In the genomic region with DNA sequence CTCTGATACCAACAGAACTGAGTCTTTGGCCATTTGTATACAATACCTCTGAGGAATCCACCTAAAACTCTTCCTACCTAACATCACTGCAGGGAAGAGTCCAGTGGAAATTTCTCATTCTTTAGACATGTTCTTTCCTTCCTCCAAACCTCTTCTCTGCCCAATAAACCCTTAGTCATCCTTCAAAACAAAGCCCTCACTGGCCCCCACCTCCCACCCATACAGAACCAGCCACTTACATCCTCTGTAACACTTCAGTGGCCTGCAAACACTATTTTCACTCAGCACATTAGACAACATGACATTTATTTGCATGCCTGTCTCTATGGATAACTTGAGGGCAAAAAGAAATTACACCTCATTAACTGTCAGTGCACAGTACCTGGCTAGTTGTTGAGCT, we compare ENCODE assay signal across 26 cellular contexts.
"Had no signal": no experiment of that assay in that cellular context is flagged by ENCODE, and none has a peak within 500 bp of the region (broad histone marks: within the 10 kb centered on the region; RNA-seq: fewer than 3 reads in every experiment).

No MANE protein-coding gene starts in this region.

- H3K36me3 ChIP-seq: heart left ventricle, left lung, lower lobe of right lung, right atrium auricular region, spleen, tibial nerve had no signal

- H3K27me3 ChIP-seq: heart left ventricle, left lung, right atrium auricular region, spleen, tibial nerve had no signal

- H3K27ac ChIP-seq: heart left ventricle, left lung, lower lobe of right lung, right atrium auricular region, spleen, tibial nerve had no signal

- H3K36me3 Mint-ChIP-seq: activated CD8-positive, alpha-beta memory T cell treated with anti-CD3 and anti-CD28 coated beads, Interleukin-2, amount 10 ng/mL, durations not matched to agents 7 days and 5 days; activated naive CD4-positive, alpha-beta T cell treated with anti-CD3 and anti-CD28 coated beads, Interleukin-2, amount 50 U/mL, for 24 hours; immature natural killer cell; natural killer cell had no signal

- H3K9me3 ChIP-seq: left lung, right atrium auricular region had no signal

- H3K27me3 Mint-ChIP-seq: activated B cell treated with CpG ODN at 0.5 μM for 24 hours; activated CD8-positive, alpha-beta memory T cell treated with anti-CD3 and anti-CD28 coated beads, Interleukin-2, amount 10 ng/mL, durations not matched to agents 7 days and 5 days; activated naive CD8-positive, alpha-beta T cell treated with anti-CD3 and anti-CD28 coated beads, Interleukin-2, amount 50 U/mL, for 24 hours had no signal

- FAIRE-seq: endothelial cell of umbilical vein had no signal

- DNase-seq: activated B cell treated with CpG ODN at 0.5 μM for 24 hours; activated CD4-positive, alpha-beta T cell treated with anti-CD3 and anti-CD28 coated beads, Interleukin-2, amount 50 U/mL, for 1 hour; activated CD8-positive, alpha-beta memory T cell treated with anti-CD3 and anti-CD28 coated beads, Interleukin-2, amount 10 ng/mL, durations not matched to agents 7 days and 5 days; activated CD8-positive, alpha-beta T cell treated with anti-CD3 and anti-CD28 coated beads for 36 hours; activated naive CD8-positive, alpha-beta T cell treated with anti-CD3 and anti-CD28 coated beads, Interleukin-2, amount 50 U/mL, for 24 hours; activated T-cell treated with anti-CD3 and anti-CD28 coated beads, Interleukin-2, amount 50 U/mL, for 48 hours; amygdala; caudate nucleus; foreskin fibroblast; heart left ventricle; hypothalamus; immature natural killer cell; kidney glomerular epithelial cell; left lung; lower lobe of right lung; mesenchymal stem cell; natural killer cell; spleen; stimulated activated CD4-positive, alpha-beta T cell treated with anti-CD3 and anti-CD28 coated beads, Interleukin-2, amount 100 ng/mL, for 48 hours; stimulated activated naive CD4-positive, alpha-beta T cell treated with Interleukin-2 at 50 U/mL for 16 hours; T-helper 2 cell had no signal

- H3K4me1 Mint-ChIP-seq: activated B cell treated with CpG ODN at 0.5 μM for 24 hours; activated CD8-positive, alpha-beta memory T cell treated with anti-CD3 and anti-CD28 coated beads, Interleukin-2, amount 10 ng/mL, durations not matched to agents 7 days and 5 days; activated naive CD4-positive, alpha-beta T cell treated with anti-CD3 and anti-CD28 coated beads, Interleukin-2, amount 50 U/mL, for 24 hours; activated naive CD8-positive, alpha-beta T cell treated with anti-CD3 and anti-CD28 coated beads, Interleukin-2, amount 50 U/mL, for 24 hours; immature natural killer cell; natural killer cell had no signal

- H3K4me1 ChIP-seq: heart left ventricle, left lung, lower lobe of right lung, right atrium auricular region, spleen, tibial nerve had no signal

- H3K9me3 Mint-ChIP-seq: activated naive CD4-positive, alpha-beta T cell treated with anti-CD3 and anti-CD28 coated beads, Interleukin-2, amount 50 U/mL, for 24 hours; activated T-helper 2 cell treated with anti-CD3 and anti-CD28 coated beads, Interferon-gamma antibody, Interleukin-2, Interleukin-4, amounts not matched to agents 10 μg/mL and 5 μg/mL and 100 μg/mL, durations not matched to agents 14 hours and 24 hours and 36 hours; natural killer cell had no signal

- H3K27ac Mint-ChIP-seq: activated B cell treated with CpG ODN at 0.5 μM for 24 hours; activated CD8-positive, alpha-beta memory T cell treated with anti-CD3 and anti-CD28 coated beads, Interleukin-2, amount 10 ng/mL, durations not matched to agents 7 days and 5 days; activated CD8-positive, alpha-beta T cell treated with anti-CD3 and anti-CD28 coated beads for 36 hours; activated naive CD4-positive, alpha-beta T cell treated with anti-CD3 and anti-CD28 coated beads, Interleukin-2, amount 50 U/mL, for 24 hours; activated naive CD8-positive, alpha-beta T cell treated with anti-CD3 and anti-CD28 coated beads, Interleukin-2, amount 50 U/mL, for 24 hours; activated T-helper 2 cell treated with anti-CD3 and anti-CD28 coated beads, Interferon-gamma antibody, Interleukin-2, Interleukin-4, amounts not matched to agents 10 μg/mL and 5 μg/mL and 100 μg/mL, durations not matched to agents 14 hours and 24 hours and 36 hours; immature natural killer cell; natural killer cell had no signal

- ATAC-seq: activated CD8-positive, alpha-beta memory T cell treated with anti-CD3 and anti-CD28 coated beads, Interleukin-2, amount 10 ng/mL, durations not matched to agents 7 days and 5 days; activated CD8-positive, alpha-beta T cell treated with anti-CD3 and anti-CD28 coated beads for 36 hours; activated naive CD8-positive, alpha-beta T cell treated with anti-CD3 and anti-CD28 coated beads, Interleukin-2, amount 50 U/mL, for 24 hours; heart left ventricle; left lung; lower lobe of right lung; natural killer cell had no signal

- H3K4me3 Mint-ChIP-seq: activated B cell treated with CpG ODN at 0.5 μM for 24 hours; activated CD8-positive, alpha-beta memory T cell treated with anti-CD3 and anti-CD28 coated beads, Interleukin-2, amount 10 ng/mL, durations not matched to agents 7 days and 5 days; activated CD8-positive, alpha-beta T cell treated with anti-CD3 and anti-CD28 coated beads for 36 hours; activated naive CD4-positive, alpha-beta T cell treated with anti-CD3 and anti-CD28 coated beads, Interleukin-2, amount 50 U/mL, for 24 hours; activated naive CD8-positive, alpha-beta T cell treated with anti-CD3 and anti-CD28 coated beads, Interleukin-2, amount 50 U/mL, for 24 hours; immature natural killer cell; natural killer cell had no signal

- H3K4me3 ChIP-seq: heart left ventricle, left lung, lower lobe of right lung, right atrium auricular region, spleen, tibial nerve had no signal
